In the genomic region with DNA sequence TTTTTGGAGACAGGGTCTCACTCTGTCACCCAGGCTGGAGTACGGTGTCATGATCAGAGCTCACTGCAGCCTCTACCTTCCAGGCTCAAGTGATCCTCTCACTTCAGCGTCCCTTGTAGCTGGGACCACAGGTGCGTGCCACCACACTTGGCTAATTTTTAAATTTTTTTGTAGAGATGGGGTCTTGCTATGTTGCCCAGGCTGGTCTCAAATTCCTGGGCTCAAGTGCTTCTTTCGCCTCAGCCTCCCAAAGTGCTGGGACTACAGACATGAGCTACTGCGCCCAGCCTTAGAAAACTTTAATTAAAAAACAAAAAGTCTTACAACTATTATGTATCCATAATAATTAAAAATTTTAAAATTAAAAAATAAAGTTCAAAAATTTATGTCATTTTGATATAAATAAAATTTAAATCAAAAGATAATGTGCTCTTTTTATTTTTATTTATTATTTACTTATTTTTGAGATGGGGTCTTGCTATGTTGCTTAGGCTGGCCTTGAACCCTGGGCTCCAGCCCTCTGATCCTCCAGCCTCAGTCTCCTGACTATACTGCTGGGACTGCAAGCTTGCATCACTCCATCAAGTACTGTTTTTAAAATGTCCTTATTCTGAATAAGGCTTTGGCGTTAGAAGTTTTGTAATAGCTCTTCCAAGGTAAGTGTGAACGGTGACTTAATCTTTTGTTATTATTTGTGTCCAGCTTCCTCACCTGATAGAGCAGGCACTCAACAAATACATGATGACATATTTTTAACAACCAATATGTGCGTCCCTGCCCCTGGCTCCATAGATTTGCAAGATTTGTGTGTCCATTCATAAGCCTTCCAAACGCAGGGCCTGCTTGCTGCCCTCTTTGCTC, we compare ENCODE assay signal across 2 cellular contexts.
TF ChIP-seq lines count a peak whose summit lies in the region.

No MANE protein-coding gene starts in this region.

TF ChIP-seq in A549, 52 proteins besides CTCF, POLR2A, EP300 and RAD21:
- TF ChIP-seq CHD4 (IDR thresholded peaks at IDR 0.05; ENCODE audit: borderline replicate concordance) (no peak), MAX (IDR thresholded peaks at IDR 0.05) (no peak), MAFK (IDR thresholded peaks at IDR 0.05; ENCODE audit: partially characterized antibody) (no peak), CEBPB (IDR thresholded peaks at IDR 0.05) (no peak), CBX8 (IDR thresholded peaks at IDR 0.05) (no peak), JUNB (IDR thresholded peaks at IDR 0.05) (no peak), ZC3H11A (IDR thresholded peaks at IDR 0.05) (no peak), ELK1 (IDR thresholded peaks at IDR 0.05; ENCODE audit: low read depth, low read length) (no peak), ZSCAN20 (CRISPR knock-in tag; IDR thresholded peaks at IDR 0.05) (no peak), HOXB13 (CRISPR knock-in tag; IDR thresholded peaks at IDR 0.05; ENCODE audit: low read depth) (no peak), FOXS1 (CRISPR knock-in tag; IDR thresholded peaks at IDR 0.05) (no peak), ESRRA (IDR thresholded peaks at IDR 0.05; ENCODE audit: borderline replicate concordance, low read length) (no peak), MAZ (IDR thresholded peaks at IDR 0.05; ENCODE audit: borderline replicate concordance, low read depth, low read length) (no peak), GATA3 (IDR thresholded peaks at IDR 0.05; ENCODE audit: borderline replicate concordance) (no peak), NPAS2 (CRISPR knock-in tag; IDR thresholded peaks at IDR 0.05; ENCODE audit: borderline replicate concordance) (no peak)
- TF ChIP-seq, protein P1, sequence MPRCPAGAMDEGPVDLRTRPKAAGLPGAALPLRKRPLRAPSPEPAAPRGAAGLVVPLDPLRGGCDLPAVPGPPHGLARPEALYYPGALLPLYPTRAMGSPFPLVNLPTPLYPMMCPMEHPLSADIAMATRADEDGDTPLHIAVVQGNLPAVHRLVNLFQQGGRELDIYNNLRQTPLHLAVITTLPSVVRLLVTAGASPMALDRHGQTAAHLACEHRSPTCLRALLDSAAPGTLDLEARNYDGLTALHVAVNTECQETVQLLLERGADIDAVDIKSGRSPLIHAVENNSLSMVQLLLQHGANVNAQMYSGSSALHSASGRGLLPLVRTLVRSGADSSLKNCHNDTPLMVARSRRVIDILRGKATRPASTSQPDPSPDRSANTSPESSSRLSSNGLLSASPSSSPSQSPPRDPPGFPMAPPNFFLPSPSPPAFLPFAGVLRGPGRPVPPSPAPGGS (IDR thresholded peaks at IDR 0.05) = no peak
- TF ChIP-seq, protein P2, sequence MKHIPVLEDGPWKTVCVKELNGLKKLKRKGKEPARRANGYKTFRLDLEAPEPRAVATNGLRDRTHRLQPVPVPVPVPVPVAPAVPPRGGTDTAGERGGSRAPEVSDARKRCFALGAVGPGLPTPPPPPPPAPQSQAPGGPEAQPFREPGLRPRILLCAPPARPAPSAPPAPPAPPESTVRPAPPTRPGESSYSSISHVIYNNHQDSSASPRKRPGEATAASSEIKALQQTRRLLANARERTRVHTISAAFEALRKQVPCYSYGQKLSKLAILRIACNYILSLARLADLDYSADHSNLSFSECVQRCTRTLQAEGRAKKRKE (CRISPR knock-in tag; IDR thresholded peaks at IDR 0.05; ENCODE audit: low read depth) = no peak

TF ChIP-seq in HCT116, 20 proteins besides CTCF, POLR2A, EP300 and RAD21:
- TF ChIP-seq CEBPB (IDR thresholded peaks at IDR 0.05; ENCODE audit: low read depth) (no peak), ELF1 (IDR thresholded peaks at IDR 0.05; ENCODE audit: borderline replicate concordance, low read depth) (no peak), EZH2 (IDR thresholded peaks at IDR 0.05) (no peak)
